Comparison of ENCODE assay signal across 17 cellular contexts in the genomic region with DNA sequence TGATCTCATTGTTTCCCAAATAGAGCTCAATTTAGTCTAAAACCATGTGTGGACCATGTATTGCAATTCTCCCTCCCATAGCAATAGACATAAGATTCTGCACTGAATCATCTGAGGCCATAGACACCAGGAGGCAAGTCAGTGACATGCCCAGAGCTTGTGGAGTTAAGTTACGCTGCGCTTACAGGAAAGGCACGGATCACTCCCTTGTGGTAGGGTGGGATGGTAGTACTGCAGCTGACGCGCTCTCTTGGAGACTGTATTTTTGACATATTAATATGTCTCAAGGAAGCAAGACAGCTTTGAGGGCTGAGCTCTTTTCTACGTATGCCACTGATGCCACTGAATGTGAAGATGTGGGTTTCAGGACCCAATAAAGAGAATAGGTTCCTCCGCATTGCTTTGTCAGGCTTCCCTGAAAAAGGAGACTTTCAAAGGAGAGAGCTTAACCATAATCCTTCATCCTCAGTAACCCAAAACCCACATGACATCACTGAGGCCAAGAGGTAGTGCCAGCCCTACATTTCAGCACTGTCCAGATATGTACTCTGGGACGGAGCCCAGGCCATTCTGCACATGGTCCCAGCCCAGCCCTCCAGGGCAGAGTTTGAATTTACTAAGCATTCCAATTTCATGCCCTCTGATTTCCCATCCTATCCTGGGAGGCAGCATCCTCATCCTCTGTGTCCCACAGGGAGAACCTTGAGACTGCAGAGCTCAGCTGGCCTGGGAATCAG.
"Had no signal": no experiment of that assay in that cellular context is flagged by ENCODE, and none has a peak within 500 bp of the region (broad histone marks: within the 10 kb centered on the region; RNA-seq: fewer than 3 reads in every experiment).

No MANE protein-coding gene starts in this region.

- H3K27me3 Mint-ChIP-seq: activated naive CD8-positive, alpha-beta T cell treated with anti-CD3 and anti-CD28 coated beads for 36 hours; activated T-cell treated with anti-CD3 and anti-CD28 coated beads, Interleukin-2, amount 50 U/mL, for 24 hours had no signal

- ATAC-seq: body of pancreas; stimulated activated naive CD8-positive, alpha-beta T cell treated with anti-CD3 and anti-CD28 coated beads, Interleukin-15, Interleukin-2, amounts not matched to agents 100 U/mL and 50 U/mL, for 24 hours; upper lobe of right lung had no signal

- H3K9me3 Mint-ChIP-seq: activated naive CD8-positive, alpha-beta T cell treated with anti-CD3 and anti-CD28 coated beads for 36 hours; nephron had no signal

- H3K4me2 ChIP-seq: hepatocyte had no signal

- H3K36me3 Mint-ChIP-seq: activated naive CD8-positive, alpha-beta T cell treated with anti-CD3 and anti-CD28 coated beads for 36 hours; immature natural killer cell had no signal

- H3K79me2 ChIP-seq: hepatocyte had no signal

- DNase-seq: activated CD8-positive, alpha-beta memory T cell treated with anti-CD3 and anti-CD28 coated beads, Interleukin-2, amount 50 U/mL, for 4 hours; activated naive CD4-positive, alpha-beta T cell; activated naive CD8-positive, alpha-beta T cell treated with anti-CD3 and anti-CD28 coated beads for 36 hours; activated T-cell treated with anti-CD3 and anti-CD28 coated beads, Interleukin-2, amount 50 U/mL, for 24 hours; amniotic stem cell; body of pancreas; foreskin fibroblast; immature natural killer cell; stimulated activated CD4-positive, alpha-beta T cell treated with anti-CD3 and anti-CD28 coated beads, Interleukin-4, amount 100 ng/mL, for 24 hours; stimulated activated naive CD8-positive, alpha-beta T cell treated with anti-CD3 and anti-CD28 coated beads, Interleukin-15, Interleukin-2, amounts not matched to agents 100 U/mL and 50 U/mL, for 24 hours; T-helper 9 cell; upper lobe of right lung had no signal

- FAIRE-seq: endometrium had no signal

- H3K4me1 ChIP-seq: body of pancreas, upper lobe of right lung had no signal

- H3K36me3 ChIP-seq: cardiac muscle cell, upper lobe of right lung had no signal

- H3K4me1 Mint-ChIP-seq: activated naive CD8-positive, alpha-beta T cell treated with anti-CD3 and anti-CD28 coated beads for 36 hours; immature natural killer cell had no signal

- H3K9me3 ChIP-seq: body of pancreas, upper lobe of right lung had no signal

- H2AFZ ChIP-seq: hepatocyte had no signal

- H3K27me3 ChIP-seq: body of pancreas, hepatocyte, upper lobe of right lung had no signal

- H3K27ac Mint-ChIP-seq: activated naive CD8-positive, alpha-beta T cell treated with anti-CD3 and anti-CD28 coated beads for 36 hours; activated T-cell treated with anti-CD3 and anti-CD28 coated beads, Interleukin-2, amount 50 U/mL, for 24 hours; activated T-helper 2 cell treated with anti-CD3 and anti-CD28 coated beads, Interferon-gamma antibody, Interleukin-2, Interleukin-4, amounts not matched to agents 10 μg/mL and 5 μg/mL and 100 μg/mL, durations not matched to agents 14 hours and 24 hours and 36 hours; immature natural killer cell; nephron had no signal

- H3K27ac ChIP-seq: body of pancreas, cardiac muscle cell, hepatocyte, upper lobe of right lung had no signal

- H3K4me3 Mint-ChIP-seq: activated naive CD8-positive, alpha-beta T cell treated with anti-CD3 and anti-CD28 coated beads for 36 hours; activated T-cell treated with anti-CD3 and anti-CD28 coated beads, Interleukin-2, amount 50 U/mL, for 24 hours; immature natural killer cell; nephron had no signal

- H3K4me3 ChIP-seq: body of pancreas, cardiac muscle cell, hepatocyte, upper lobe of right lung had no signal
